In genomic region chr1:229579101-229579651, GRCh38 we compare ENCODE assay signal across 8 cellular contexts. TPM values are rescaled to one million over a fixed set of nuclear protein-coding genes. Genes with fewer than 3 reads are reported as not detected.
DNase-seq lines count a peak whose midpoint lies in the region; ATAC-seq, FAIRE-seq and TF ChIP-seq lines count a peak whose summit lies in the region.

No MANE protein-coding gene starts in this region.

- FAIRE-seq in D721Med (lab: Jason Lieb, UNC), result no peak

- peak; percentile 79 to 91 for DNase-seq in NCI-H446 (lab: John Stamatoyannopoulos, UW)
- DNase-seq in cerebellar cortex (ENCODE audit: low spot score), result peak; percentile 62
- DNase-seq in lung microvascular endothelial cell (ENCODE audit: low read depth in 2 of 2), result peak; percentile 78 to 95
- DNase-seq in D721Med (ENCODE audit: insufficient read length, low spot score), result no peak
- no peak for DNase-seq in cerebellar nuclear complex (lab: John Stamatoyannopoulos, UW)

- no peak for TF ChIP-seq CTCF in D721Med (IDR thresholded peaks at IDR 0.05; ENCODE audit: insufficient read depth, missing control alignments)

- peak; percentile 74 for ATAC-seq in GM18519 (IDR thresholded peaks at IDR 0.05; ENCODE audit: low FRiP score, unreplicated experiment)
- peak; percentile 86 for ATAC-seq in HG03095 (IDR thresholded peaks at IDR 0.05; ENCODE audit: unreplicated experiment)
- ATAC-seq in GM18873 (IDR thresholded peaks at IDR 0.05; ENCODE audit: low FRiP score, unreplicated experiment), result no peak

RNA-seq across cellular contexts. Expression of gene ABCB10, which starts 20.7 kb away (rescaled TPM):
- 16.6 and 24.2 TPM in 2 replicates for total RNA-seq in lung microvascular endothelial cell

RNA-seq across cellular contexts. Expression of gene TAF5L, which starts 46.7 kb away (rescaled TPM):
- 18.5 and 28.4 TPM in 2 replicates for total RNA-seq in lung microvascular endothelial cell

RNA-seq across cellular contexts. Expression of gene URB2, which starts 46.9 kb away (rescaled TPM):
- 6.1 and 10.7 TPM in 2 replicates for total RNA-seq in lung microvascular endothelial cell

Comparison
In these comparisons a context has a peak if more than half of its experiments do, and no peak if none do; other contexts are left out.
1. DNase-seq: peak in NCI-H446 (2 of 2), cerebellar cortex (single experiment) and lung microvascular endothelial cell (2 of 2); none in D721Med (single experiment) and cerebellar nuclear complex (0 of 2).